Comparison of ENCODE assay signal across 8 cellular contexts in the genomic region with DNA sequence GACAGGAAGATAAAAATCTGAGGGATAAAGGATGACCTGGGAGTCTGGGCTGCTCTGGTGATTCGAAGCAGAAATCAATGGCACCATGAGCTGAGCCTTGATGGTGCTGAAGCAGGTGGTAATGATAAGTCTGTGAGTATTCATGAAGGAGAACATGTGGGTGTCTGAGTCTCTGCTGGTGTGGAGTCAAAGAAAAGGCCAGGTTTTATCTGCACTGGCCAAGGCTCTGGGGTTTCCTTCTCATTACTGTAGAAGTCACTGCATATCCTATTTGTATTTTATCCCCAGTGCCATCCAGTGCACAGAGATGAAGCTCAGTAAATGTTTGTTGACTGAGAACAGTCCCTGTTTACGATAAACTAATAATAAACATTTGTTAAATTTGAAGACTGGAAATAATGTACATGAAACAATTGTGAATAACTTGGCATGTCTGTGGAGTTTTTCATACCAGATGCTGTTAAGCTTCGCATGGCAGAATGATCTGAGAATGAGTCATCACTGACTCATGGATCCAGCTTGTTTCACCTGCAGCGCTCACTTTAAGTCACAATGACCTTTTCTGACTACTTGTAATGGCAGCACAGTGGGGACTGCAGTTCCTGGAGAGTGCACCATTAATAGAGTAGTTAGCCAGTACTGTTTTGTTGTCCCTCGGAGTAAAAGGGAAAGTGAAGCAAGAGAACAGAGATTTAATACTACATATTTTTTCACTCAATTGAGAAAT.
DNase-seq lines count a peak whose midpoint lies in the region; ATAC-seq and TF ChIP-seq lines count a peak whose summit lies in the region.

No MANE protein-coding gene starts in this region.

- RAD21 ChIA-PET in HCT116 (lab: Charles Lee; ENCODE audit: low non-redundant PET in 1 of 2, low total read pairs in 2 of 2, uncharacterized antibody in 2 of 2, unreplicated experiment in 2 of 2): no interaction called here

- peaks cover 64 to 74% of the 10 kb centered on the region in 2 experiments for H3K4me1 ChIP-seq in HCT116 (ENCODE audit: control insufficient read depth in 1 of 2, insufficient read depth in 2 of 2, low read length in 2 of 2)

- H2AFZ ChIP-seq in HCT116 (ENCODE audit: low read depth, low read length, poor library complexity, severe bottlenecking): no peak overlapping the region

- TSS peak; percentile 53 for BruUV-seq in HCT116 (replicated peaks; lab: Mats Ljungman, UMichigan)

- no peaks in the 10 kb centered on the region for H4K20me1 ChIP-seq in HCT116 (ENCODE audit: insufficient read depth)

- no peaks in the 10 kb centered on the region for H3K9me3 ChIP-seq in HCT116 (ENCODE audit: control insufficient read depth in 1 of 2, insufficient read depth in 1 of 2, low read depth in 1 of 2, low read length in 2 of 2)
- H3K9me3 ChIP-seq in MG63: no peaks in the 10 kb centered on the region

- peaks cover 2% of the 10 kb centered on the region for H3K9me3 Mint-ChIP-seq in activated CD8-positive, alpha-beta T cell treated with anti-CD3 and anti-CD28 coated beads for 36 hours
- H3K9me3 Mint-ChIP-seq in activated CD8-positive, alpha-beta T cell treated with anti-CD3 and anti-CD28 coated beads, Interleukin-2, amount 10 ng/mL, durations not matched to agents 7 days and 5 days (ENCODE audit: insufficient read depth): no peaks in the 10 kb centered on the region
- peaks cover 0 to 19% (median 0%) of the 10 kb centered on the region in 9 donors for H3K9me3 Mint-ChIP-seq in naive thymus-derived CD8-positive, alpha-beta T cell

- peak; percentile 39 for TF ChIP-seq RAD21 in HCT116 (IDR thresholded peaks at IDR 0.05; ENCODE audit: low read depth)

- TF ChIP-seq CTCF in activated CD8-positive, alpha-beta T cell treated with anti-CD3 and anti-CD28 coated beads for 36 hours (IDR thresholded peaks at IDR 0.05): no peak
- no peak for TF ChIP-seq CTCF in HCT116 (IDR thresholded peaks at IDR 0.05 in 2 of 3, conservative IDR thresholded peaks at IDR 0.05 in 1 of 3; ENCODE audit: borderline replicate concordance in 1 of 3, insufficient read depth in 1 of 3, low read depth in 2 of 3, low read length in 2 of 3)

- peak overlapping the region; percentile 99 for H3K27ac ChIP-seq in HCT116 (ENCODE audit: low read depth, low read length)

- CTCF ChIA-PET in activated CD8-positive, alpha-beta T cell treated with anti-CD3 and anti-CD28 coated beads for 36 hours (lab: Charles Lee): interaction anchor here (1.5 kb wide), 1 partner anchor 18 kb away, joined by 3 read pairs; no protein-coding TSS in a partner anchor
- CTCF ChIA-PET in activated CD8-positive, alpha-beta T cell treated with anti-CD3 and anti-CD28 coated beads, Interleukin-2, amount 10 ng/mL, durations not matched to agents 7 days and 5 days (lab: Charles Lee): no interaction called here
- CTCF ChIA-PET in HCT116 (lab: Charles Lee): no interaction called here

- no peaks in the 10 kb centered on the region for H3K27me3 ChIP-seq in HCT116 (ENCODE audit: insufficient read depth, low read length)
- H3K27me3 ChIP-seq in MG63: no peaks in the 10 kb centered on the region

- H3K27me3 Mint-ChIP-seq in activated CD8-positive, alpha-beta T cell treated with anti-CD3 and anti-CD28 coated beads for 36 hours: peaks cover 7% of the 10 kb centered on the region
- H3K27me3 Mint-ChIP-seq in activated CD8-positive, alpha-beta T cell treated with anti-CD3 and anti-CD28 coated beads, Interleukin-2, amount 10 ng/mL, durations not matched to agents 7 days and 5 days (ENCODE audit: low read depth): no peaks in the 10 kb centered on the region
- peaks cover 0 to 6% (median 2%) of the 10 kb centered on the region in 5 donors for H3K27me3 Mint-ChIP-seq in naive thymus-derived CD8-positive, alpha-beta T cell

- ATAC-seq in activated CD8-positive, alpha-beta T cell treated with anti-CD3 and anti-CD28 coated beads for 36 hours: peak; percentile 76
- no peak for ATAC-seq in activated CD8-positive, alpha-beta T cell treated with anti-CD3 and anti-CD28 coated beads, Interleukin-2, amount 10 ng/mL, durations not matched to agents 7 days and 5 days
- ATAC-seq in HCT116: peak; percentile 87
- no peak for ATAC-seq in naive thymus-derived CD8-positive, alpha-beta T cell

- H3K4me3 Mint-ChIP-seq in activated CD8-positive, alpha-beta T cell treated with anti-CD3 and anti-CD28 coated beads for 36 hours: no peak overlapping the region
- H3K4me3 Mint-ChIP-seq in activated CD8-positive, alpha-beta T cell treated with anti-CD3 and anti-CD28 coated beads, Interleukin-2, amount 10 ng/mL, durations not matched to agents 7 days and 5 days: no peak overlapping the region
- no peak overlapping the region for H3K4me3 Mint-ChIP-seq in naive thymus-derived CD8-positive, alpha-beta T cell

- H3K36me3 Mint-ChIP-seq in activated CD8-positive, alpha-beta T cell treated with anti-CD3 and anti-CD28 coated beads for 36 hours (ENCODE audit: low read depth): no peaks in the 10 kb centered on the region
- no peaks in the 10 kb centered on the region for H3K36me3 Mint-ChIP-seq in activated CD8-positive, alpha-beta T cell treated with anti-CD3 and anti-CD28 coated beads, Interleukin-2, amount 10 ng/mL, durations not matched to agents 7 days and 5 days (ENCODE audit: low read depth)
- H3K36me3 Mint-ChIP-seq in naive thymus-derived CD8-positive, alpha-beta T cell: no peaks in the 10 kb centered on the region

- peak overlapping the region; percentile 36 for H3K9ac ChIP-seq in HCT116 (ENCODE audit: low read length)

- H3K4me1 Mint-ChIP-seq in activated CD8-positive, alpha-beta T cell treated with anti-CD3 and anti-CD28 coated beads for 36 hours (ENCODE audit: low read depth): peaks cover 5% of the 10 kb centered on the region
- no peaks in the 10 kb centered on the region for H3K4me1 Mint-ChIP-seq in activated CD8-positive, alpha-beta T cell treated with anti-CD3 and anti-CD28 coated beads, Interleukin-2, amount 10 ng/mL, durations not matched to agents 7 days and 5 days (ENCODE audit: low read depth)
- H3K4me1 Mint-ChIP-seq in naive thymus-derived CD8-positive, alpha-beta T cell: no peaks in the 10 kb centered on the region

- peak; percentile 13 for DNase-seq in activated CD8-positive, alpha-beta T cell treated with anti-CD3 and anti-CD28 coated beads for 36 hours
- DNase-seq in activated CD8-positive, alpha-beta T cell treated with anti-CD3 and anti-CD28 coated beads, Interleukin-2, amount 10 ng/mL, durations not matched to agents 7 days and 5 days: no peak
- peak; percentile 96 for DNase-seq in HCT116 (ENCODE audit: low read depth, low spot score)
- DNase-seq in MG63: peak; percentile 63
- DNase-seq in dermis blood vessel endothelial cell: peak; percentile 93
- DNase-seq in skeletal muscle cell (ENCODE audit: low read depth): peak; percentile 75
- no peak for DNase-seq in GDM1 (lab: John Stamatoyannopoulos, UW)
- DNase-seq in naive thymus-derived CD8-positive, alpha-beta T cell: no peak

- intact Hi-C loops in activated CD8-positive, alpha-beta T cell treated with anti-CD3 and anti-CD28 coated beads for 36 hours (cut with micrococcal nuclease): no loop called here
- intact Hi-C loops in HCT116 (cut with micrococcal nuclease): loop anchor here (5.0 to 10.0 kb wide), 5 partner anchors 92 to 535 kb away; partner anchors contain the start of gene HTR7

- H3K79me2 ChIP-seq in HCT116 (ENCODE audit: insufficient read depth, low read length): no peaks in the 10 kb centered on the region

- H3K4me3 ChIP-seq in HCT116 (replicated peaks in 1 of 2; ENCODE audit: low read depth in 1 of 2, low read length in 2 of 2) (no peak overlapping the region), MG63 (no peak overlapping the region), skeletal muscle cell (ENCODE audit: low read depth, low read length) (no peak overlapping the region)

- H3K27ac Mint-ChIP-seq in activated CD8-positive, alpha-beta T cell treated with anti-CD3 and anti-CD28 coated beads for 36 hours: no peak overlapping the region
- H3K27ac Mint-ChIP-seq in activated CD8-positive, alpha-beta T cell treated with anti-CD3 and anti-CD28 coated beads, Interleukin-2, amount 10 ng/mL, durations not matched to agents 7 days and 5 days: no peak overlapping the region
- no peak overlapping the region for H3K27ac Mint-ChIP-seq in naive thymus-derived CD8-positive, alpha-beta T cell

- H3K4me2 ChIP-seq in HCT116 (ENCODE audit: low read length): peak overlapping the region; percentile 63

- H3K36me3 ChIP-seq in HCT116 (ENCODE audit: control insufficient read depth in 1 of 2, insufficient read depth in 2 of 2, low read length in 2 of 2) (no peaks in the 10 kb centered on the region), MG63 (no peaks in the 10 kb centered on the region)

- POLR2A ChIA-PET in activated CD8-positive, alpha-beta T cell treated with anti-CD3 and anti-CD28 coated beads for 36 hours (lab: Charles Lee): no interaction called here
- POLR2A ChIA-PET in activated CD8-positive, alpha-beta T cell treated with anti-CD3 and anti-CD28 coated beads, Interleukin-2, amount 10 ng/mL, durations not matched to agents 7 days and 5 days (lab: Charles Lee): no interaction called here
- POLR2A ChIA-PET in HCT116 (lab: Charles Lee): interaction anchor here (0.7 to 1.5 kb wide), 4 partner anchors 11 to 268 kb away, joined by 3 to 4 read pairs (median 3); no protein-coding TSS in a partner anchor
- POLR2A ChIA-PET in naive thymus-derived CD8-positive, alpha-beta T cell (lab: Charles Lee): no interaction called here

- no peaks in the 10 kb centered on the region for H3K9me2 ChIP-seq in HCT116 (ENCODE audit: insufficient read depth)

- no peak for TF ChIP-seq POLR2A in HCT116 (IDR thresholded peaks at IDR 0.05; ENCODE audit: borderline replicate concordance, extremely low read depth, insufficient read depth, insufficient read length)

TF ChIP-seq in HCT116, 20 proteins besides CTCF, POLR2A, EP300 and RAD21 (continues in another document):
- TF ChIP-seq ELF1 (IDR thresholded peaks at IDR 0.05; ENCODE audit: borderline replicate concordance, low read depth) (no peak), CBX3 (IDR thresholded peaks at IDR 0.05; ENCODE audit: low read depth) (peak; percentile 98), MAX (IDR thresholded peaks at IDR 0.05) (peak; percentile 77), ZNF274 (IDR thresholded peaks at IDR 0.05; ENCODE audit: low read depth, low read length) (no peak), POLR2AphosphoS5 (IDR thresholded peaks at IDR 0.05; ENCODE audit: low read depth, low read length) (peak; percentile 73), ZFX (IDR thresholded peaks at IDR 0.05) (no peak), EGR1 (IDR thresholded peaks at IDR 0.05; ENCODE audit: low read depth) (0 out of 2 replicates have a peak, but pooled peaks have one; percentile 37), ATF3 (IDR thresholded peaks at IDR 0.05) (peak; percentile 81), SRF (IDR thresholded peaks at IDR 0.05; ENCODE audit: low read depth) (peak; percentile 90)

Comparison
In these comparisons a context has a peak if more than half of its experiments do, and no peak if none do; other contexts are left out.
1. ATAC-seq: peak in activated CD8-positive, alpha-beta T cell treated with anti-CD3 and anti-CD28 coated beads for 36 hours (single experiment) and HCT116 (single experiment); none in activated CD8-positive, alpha-beta T cell treated with anti-CD3 and anti-CD28 coated beads, Interleukin-2, amount 10 ng/mL, durations not matched to agents 7 days and 5 days (single experiment) and naive thymus-derived CD8-positive, alpha-beta T cell (0 of 2).
2. DNase-seq: peak in activated CD8-positive, alpha-beta T cell treated with anti-CD3 and anti-CD28 coated beads for 36 hours (single experiment), HCT116 (single experiment), MG63 (single experiment), dermis blood vessel endothelial cell (single experiment) and skeletal muscle cell (single experiment); none in activated CD8-positive, alpha-beta T cell treated with anti-CD3 and anti-CD28 coated beads, Interleukin-2, amount 10 ng/mL, durations not matched to agents 7 days and 5 days (single experiment), GDM1 (single experiment) and naive thymus-derived CD8-positive, alpha-beta T cell (0 of 10).